29 cellular contexts compared by ENCODE assay signal in genomic region chr16:53973021-53973420, GRCh38.
"Had no signal": no experiment of that assay in that cellular context is flagged by ENCODE, and none has a peak within 500 bp of the region (broad histone marks: within the 10 kb centered on the region; RNA-seq: fewer than 3 reads in every experiment).

No MANE protein-coding gene starts in this region.

- ATAC-seq: activated CD4-positive, CD25-positive, alpha-beta regulatory T cell treated with anti-CD3 and anti-CD28 coated beads, Interleukin-2, amount 50 U/mL, for 24 hours; activated CD8-positive, alpha-beta T cell treated with anti-CD3 and anti-CD28 coated beads for 36 hours; activated naive CD8-positive, alpha-beta T cell treated with anti-CD3 and anti-CD28 coated beads, Interleukin-2, amount 50 U/mL, for 24 hours; activated T-cell treated with anti-CD3 and anti-CD28 coated beads, Interleukin-2, amount 50 U/mL, for 4 hours; activated T-helper 17 cell treated with anti-CD3 and anti-CD28 coated beads, Interleukin-2, amount 50 U/mL, for 72 hours; gastroesophageal sphincter; left lobe of liver had no signal

- H3K9me3 ChIP-seq: gastroesophageal sphincter, neutrophil, ovary, testis, transverse colon had no signal

- H3K9me3 Mint-ChIP-seq: activated CD4-positive, alpha-beta T cell treated with anti-CD3 and anti-CD28 coated beads, Interleukin-2, amount 10 ng/mL, durations not matched to agents 24 days and 14 days; activated CD8-positive, alpha-beta T cell treated with anti-CD3 and anti-CD28 coated beads for 36 hours; activated naive CD4-positive, alpha-beta T cell treated with anti-CD3 and anti-CD28 coated beads, Interleukin-2, amount 50 U/mL, for 24 hours; activated naive CD8-positive, alpha-beta T cell treated with anti-CD3 and anti-CD28 coated beads, Interleukin-2, amount 50 U/mL, for 24 hours; activated T-cell treated with anti-CD3 and anti-CD28 coated beads, Interleukin-2, amount 50 U/mL, for 4 hours; activated T-helper 17 cell treated with anti-CD3 and anti-CD28 coated beads, Interleukin-2, amount 50 U/mL, for 72 hours; central memory CD8-positive, alpha-beta T cell; immature natural killer cell; naive B cell; nephron progenitor cell had no signal

- FAIRE-seq: TTC549 had no signal

- H3K27me3 Mint-ChIP-seq: activated CD4-positive, alpha-beta T cell treated with anti-CD3 and anti-CD28 coated beads, Interleukin-2, amount 10 ng/mL, durations not matched to agents 24 days and 14 days; activated CD8-positive, alpha-beta T cell treated with anti-CD3 and anti-CD28 coated beads for 36 hours; activated naive CD4-positive, alpha-beta T cell treated with anti-CD3 and anti-CD28 coated beads, Interleukin-2, amount 50 U/mL, for 24 hours; activated naive CD8-positive, alpha-beta T cell treated with anti-CD3 and anti-CD28 coated beads, Interleukin-2, amount 50 U/mL, for 24 hours; activated T-helper 17 cell treated with anti-CD3 and anti-CD28 coated beads, Interleukin-2, amount 50 U/mL, for 72 hours; central memory CD8-positive, alpha-beta T cell; naive B cell; progenitor cell of endocrine pancreas had no signal

- H3K27me3 ChIP-seq: dorsolateral prefrontal cortex, gastroesophageal sphincter, neutrophil, ovary, testis, transverse colon had no signal

- H3K4me3 ChIP-seq: coronary artery, dorsolateral prefrontal cortex, gastroesophageal sphincter, lung, ovary, testis, transverse colon had no signal

- H3K27ac ChIP-seq: coronary artery, dorsolateral prefrontal cortex, gastroesophageal sphincter, neutrophil, ovary, testis, transverse colon, VCaP had no signal

- H3K4me1 Mint-ChIP-seq: activated CD4-positive, alpha-beta T cell treated with anti-CD3 and anti-CD28 coated beads, Interleukin-2, amount 10 ng/mL, durations not matched to agents 24 days and 14 days; activated naive CD4-positive, alpha-beta T cell treated with anti-CD3 and anti-CD28 coated beads, Interleukin-2, amount 50 U/mL, for 24 hours; activated naive CD8-positive, alpha-beta T cell treated with anti-CD3 and anti-CD28 coated beads, Interleukin-2, amount 50 U/mL, for 24 hours; activated T-helper 17 cell treated with anti-CD3 and anti-CD28 coated beads, Interleukin-2, amount 50 U/mL, for 72 hours; central memory CD8-positive, alpha-beta T cell; immature natural killer cell had no signal

- H3K4me3 Mint-ChIP-seq: activated CD4-positive, alpha-beta T cell treated with anti-CD3 and anti-CD28 coated beads, Interleukin-2, amount 10 ng/mL, durations not matched to agents 24 days and 14 days; activated CD8-positive, alpha-beta T cell treated with anti-CD3 and anti-CD28 coated beads for 36 hours; activated naive CD4-positive, alpha-beta T cell treated with anti-CD3 and anti-CD28 coated beads, Interleukin-2, amount 50 U/mL, for 24 hours; activated naive CD8-positive, alpha-beta T cell treated with anti-CD3 and anti-CD28 coated beads, Interleukin-2, amount 50 U/mL, for 24 hours; activated T-cell treated with anti-CD3 and anti-CD28 coated beads, Interleukin-2, amount 50 U/mL, for 4 hours; activated T-helper 17 cell treated with anti-CD3 and anti-CD28 coated beads, Interleukin-2, amount 50 U/mL, for 72 hours; central memory CD8-positive, alpha-beta T cell; immature natural killer cell; naive B cell; nephron progenitor cell had no signal

- H3K36me3 ChIP-seq: gastroesophageal sphincter, neutrophil, ovary, transverse colon had no signal

- H3K4me1 ChIP-seq: testis, transverse colon had no signal

- DNase-seq: activated CD4-positive, alpha-beta T cell treated with anti-CD3 and anti-CD28 coated beads, Interleukin-2, amount 10 ng/mL, durations not matched to agents 24 days and 14 days; activated CD8-positive, alpha-beta T cell treated with anti-CD3 and anti-CD28 coated beads for 36 hours; activated naive CD8-positive, alpha-beta T cell treated with anti-CD3 and anti-CD28 coated beads, Interleukin-2, amount 50 U/mL, for 24 hours; activated T-cell treated with anti-CD3 and anti-CD28 coated beads, Interleukin-2, amount 50 U/mL, for 4 hours; amygdala; effector memory CD4-positive, alpha-beta T cell; erythroblast; hypothalamus; immature natural killer cell; naive B cell; nephron progenitor cell; ovary; stimulated activated naive CD4-positive, alpha-beta T cell treated with Interleukin-2 at 50 U/mL for 16 hours; T-helper 9 cell; testis; transverse colon had no signal

- H3K36me3 Mint-ChIP-seq: activated naive CD4-positive, alpha-beta T cell treated with anti-CD3 and anti-CD28 coated beads, Interleukin-2, amount 50 U/mL, for 24 hours; immature natural killer cell; naive B cell had no signal

- H3K27ac Mint-ChIP-seq: activated CD4-positive, alpha-beta T cell treated with anti-CD3 and anti-CD28 coated beads, Interleukin-2, amount 10 ng/mL, durations not matched to agents 24 days and 14 days; activated CD8-positive, alpha-beta T cell treated with anti-CD3 and anti-CD28 coated beads for 36 hours; activated naive CD4-positive, alpha-beta T cell treated with anti-CD3 and anti-CD28 coated beads, Interleukin-2, amount 50 U/mL, for 24 hours; activated naive CD8-positive, alpha-beta T cell treated with anti-CD3 and anti-CD28 coated beads, Interleukin-2, amount 50 U/mL, for 24 hours; activated T-helper 17 cell treated with anti-CD3 and anti-CD28 coated beads, Interleukin-2, amount 50 U/mL, for 72 hours; immature natural killer cell; nephron progenitor cell; progenitor cell of endocrine pancreas had no signal
